Comparison of ENCODE assay signal across 13 cellular contexts in genomic region chr10:110782616-110783015, GRCh38.
"Had no signal": no experiment of that assay in that cellular context is flagged by ENCODE, and none has a peak within 500 bp of the region (broad histone marks: within the 10 kb centered on the region; RNA-seq: fewer than 3 reads in every experiment).

No MANE protein-coding gene starts in this region.

- H3K4me1 Mint-ChIP-seq: memory B cell had no signal

- H3K36me3 Mint-ChIP-seq: activated naive CD4-positive, alpha-beta T cell treated with anti-CD3 and anti-CD28 coated beads, Interleukin-2, amount 50 U/mL, for 24 hours; memory B cell had no signal

- H3K9me3 ChIP-seq: breast epithelium, psoas muscle, tibial nerve had no signal

- H3K4me3 ChIP-seq: breast epithelium, psoas muscle, tibial nerve had no signal

- H3K4me1 ChIP-seq: breast epithelium had no signal

- H3K9me3 Mint-ChIP-seq: activated naive CD4-positive, alpha-beta T cell treated with anti-CD3 and anti-CD28 coated beads, Interleukin-2, amount 50 U/mL, for 24 hours; endodermal cell; memory B cell had no signal

- H3K27me3 ChIP-seq: breast epithelium, tibial nerve had no signal

- DNase-seq: aorta; endodermal cell; erythroblast; hypothalamus; kidney glomerular epithelial cell; psoas muscle; SHP77 treated with DMSO at 0.1 percent for 48 hours; stimulated activated CD4-positive, alpha-beta T cell treated with anti-CD3 and anti-CD28 coated beads, Interleukin-4, amount 100 ng/mL, for 1 hour; T1000 had no signal

- ATAC-seq: psoas muscle had no signal

- H3K4me3 Mint-ChIP-seq: endodermal cell, memory B cell had no signal

- H3K27me3 Mint-ChIP-seq: activated naive CD4-positive, alpha-beta T cell treated with anti-CD3 and anti-CD28 coated beads, Interleukin-2, amount 50 U/mL, for 24 hours; memory B cell had no signal

- H3K27ac Mint-ChIP-seq: activated naive CD4-positive, alpha-beta T cell treated with anti-CD3 and anti-CD28 coated beads, Interleukin-2, amount 50 U/mL, for 24 hours; endodermal cell; memory B cell had no signal

- H3K27ac ChIP-seq: breast epithelium, tibial nerve had no signal

- H3K36me3 ChIP-seq: breast epithelium, tibial nerve had no signal
